11 cellular contexts compared by ENCODE assay signal in genomic region chr2:219576505-219577388, GRCh38. TPM values are rescaled to one million over a fixed set of nuclear protein-coding genes. Genes with fewer than 3 reads are reported as not detected.
DNase-seq lines count a peak whose midpoint lies in the region; ATAC-seq and TF ChIP-seq lines count a peak whose summit lies in the region.
"Had no signal": no experiment of that assay in that cellular context is flagged by ENCODE, and none has a peak within 500 bp of the region (broad histone marks: within the 10 kb centered on the region; RNA-seq: fewer than 3 reads in every experiment).

No MANE protein-coding gene starts in this region.

- no peak for ATAC-seq in stimulated activated naive CD8-positive, alpha-beta T cell treated with anti-CD3 and anti-CD28 coated beads, Interleukin-15, Interleukin-2, amounts not matched to agents 100 U/mL and 50 U/mL, for 24 hours

- DNase-seq in NCI-H2029 (lab: John Stamatoyannopoulos, UW) (peak; percentile 22), NCI-H2029 treated with DMSO at 0.1 percent for 48 hours (lab: John Stamatoyannopoulos, UW) (no peak), NCI-H748 treated with DMSO at 0.1 percent for 48 hours (lab: John Stamatoyannopoulos, UW) (peak; percentile 92), iPS-NIHi11 (ENCODE audit: low spot score) (peak; percentile 57), smooth muscle cell (lab: John Stamatoyannopoulos, UW; ENCODE audit: unreplicated experiment) (no peak), KG1 (lab: John Stamatoyannopoulos, UW) (no peak)
- no peak for DNase-seq in stimulated activated naive CD8-positive, alpha-beta T cell treated with anti-CD3 and anti-CD28 coated beads, Interleukin-15, Interleukin-2, amounts not matched to agents 100 U/mL and 50 U/mL, for 24 hours
- DNase-seq in activated CD4-positive, alpha-beta T cell treated with anti-CD3 and anti-CD28 coated beads, Interleukin-2, amount 50 U/mL, for 48 hours, result no peak
- DNase-seq: activated naive CD4-positive, alpha-beta T cell treated with anti-CD3 and anti-CD28 coated beads, Interleukin-2, amount 50 U/mL, for 16 hours; sigmoid colon had no signal

- H4K20me1 ChIP-seq in smooth muscle cell (ENCODE audit: low read depth), result no peaks in the 10 kb centered on the region

- H3K9me3 ChIP-seq in smooth muscle cell (replicated peaks; ENCODE audit: low read depth), result no peaks in the 10 kb centered on the region
- H3K9me3 ChIP-seq: sigmoid colon had no signal

- H2AFZ ChIP-seq in smooth muscle cell (ENCODE audit: low read depth), result peak overlapping the region; percentile 53

- WGBS in smooth muscle cell (ENCODE audit: low lambda C conversion rate), result 24% methylated on average over 15 of the region's 15 CpGs

- no peaks in the 10 kb centered on the region for H3K36me3 ChIP-seq in smooth muscle cell (ENCODE audit: low read depth)
- H3K36me3 ChIP-seq: sigmoid colon had no signal

- no peak overlapping the region for H3K9ac ChIP-seq in smooth muscle cell (ENCODE audit: low read depth)

- TF ChIP-seq CTCF in smooth muscle cell (IDR thresholded peaks at IDR 0.05; ENCODE audit: borderline replicate concordance, insufficient read depth, poor library complexity, severe bottlenecking), result no peak

- peaks cover 27% of the 10 kb centered on the region for H3K4me1 ChIP-seq in smooth muscle cell (ENCODE audit: low read depth)

- H3K4me3 ChIP-seq in smooth muscle cell, result no peak overlapping the region
- H3K4me3 ChIP-seq: sigmoid colon had no signal

- H3K79me2 ChIP-seq in smooth muscle cell (ENCODE audit: low read depth), result no peaks in the 10 kb centered on the region

- H3K27me3 ChIP-seq in smooth muscle cell (ENCODE audit: low read depth), result no peaks in the 10 kb centered on the region

- H3K4me2 ChIP-seq in smooth muscle cell, result peak overlapping the region; percentile 76

- H3F3A ChIP-seq in smooth muscle cell (ENCODE audit: low read depth), result no peaks in the 10 kb centered on the region

- H3K27ac ChIP-seq in smooth muscle cell (ENCODE audit: low read depth), result no peak overlapping the region
- H3K27ac ChIP-seq: sigmoid colon, VCaP had no signal

RNA-seq across cellular contexts. Expression of gene INHA, which starts 4.6 kb away (rescaled TPM):
- 2.4 and 4.0 TPM in 2 replicates for total RNA-seq in smooth muscle cell
- 4.3 and 16.7 TPM in 2 replicates for polyA plus RNA-seq in smooth muscle cell

RNA-seq across cellular contexts. Expression of gene OBSL1, which starts 5.4 kb away (rescaled TPM):
- total RNA-seq in smooth muscle cell, result 47.1 and 71.9 TPM in 2 replicates
- 51.1 and 67.9 TPM in 2 replicates for polyA plus RNA-seq in smooth muscle cell

RNA-seq across cellular contexts. Expression of gene STK11IP, which starts 20.9 kb away (rescaled TPM):
- total RNA-seq in smooth muscle cell, result 5.7 and 10.2 TPM in 2 replicates
- 13.6 and 22.5 TPM in 2 replicates for polyA plus RNA-seq in smooth muscle cell

RNA-seq across cellular contexts. Expression of gene TMEM198, which starts 32.9 kb away (rescaled TPM):
- 3.3 and 6.9 TPM in 2 replicates for total RNA-seq in smooth muscle cell
- 3.3 and 8.5 TPM in 2 replicates for polyA plus RNA-seq in smooth muscle cell

RNA-seq across cellular contexts. Expression of gene CHPF, which starts 33.1 kb away (rescaled TPM):
- total RNA-seq in smooth muscle cell, result 141 and 156 TPM in 2 replicates
- polyA plus RNA-seq in smooth muscle cell, result 319 and 344 TPM in 2 replicates

Comparison
In these comparisons a context has a peak if more than half of its experiments do, and no peak if none do; other contexts are left out.
1. DNase-seq: peak in NCI-H2029 (single experiment), NCI-H748 treated with DMSO at 0.1 percent for 48 hours (single experiment) and iPS-NIHi11 (single experiment); none in NCI-H2029 treated with DMSO at 0.1 percent for 48 hours (single experiment), smooth muscle cell (single experiment), stimulated activated naive CD8-positive, alpha-beta T cell treated with anti-CD3 and anti-CD28 coated beads, Interleukin-15, Interleukin-2, amounts not matched to agents 100 U/mL and 50 U/mL, for 24 hours (single experiment), activated CD4-positive, alpha-beta T cell treated with anti-CD3 and anti-CD28 coated beads, Interleukin-2, amount 50 U/mL, for 48 hours (0 of 2) and KG1 (single experiment).